In genomic region chr5:67516959-67517358, GRCh38 we compare ENCODE assay signal across 20 cellular contexts.
DNase-seq lines count a peak whose midpoint lies in the region; ATAC-seq, FAIRE-seq and TF ChIP-seq lines count a peak whose summit lies in the region.
"Had no signal": no experiment of that assay in that cellular context is flagged by ENCODE, and none has a peak within 500 bp of the region (broad histone marks: within the 10 kb centered on the region; RNA-seq: fewer than 3 reads in every experiment).

No MANE protein-coding gene starts in this region.

- H3K27ac ChIP-seq in cardiac muscle cell (no peak overlapping the region), endothelial cell of umbilical vein (ENCODE audit: insufficient read depth, low read depth, low read length) (no peak overlapping the region), lower lobe of right lung (no peak overlapping the region)
- H3K27ac ChIP-seq: A549, prostate gland had no signal

- no peaks in the 10 kb centered on the region for H3K9me1 ChIP-seq in endothelial cell of umbilical vein (replicated peaks; ENCODE audit: control insufficient read depth, extremely low read depth, insufficient read depth, low read length)

- dilution Hi-C loops in endothelial cell of umbilical vein (cut with MboI; ENCODE audit: extremely low pct_ligation_motif_present, low sequenced_read_pairs), result no loop called here

- H3K79me2 ChIP-seq in endothelial cell of umbilical vein (ENCODE audit: control insufficient read depth, insufficient read depth, low read length), result no peaks in the 10 kb centered on the region

- H3K4me3 ChIP-seq in cardiac muscle cell, result no peak overlapping the region
- no peak overlapping the region for H3K4me3 ChIP-seq in endothelial cell of umbilical vein (replicated peaks in 1 of 3; ENCODE audit: insufficient read depth in 1 of 3, low read depth in 1 of 3, low read length in 3 of 3)
- no peak overlapping the region for H3K4me3 ChIP-seq in lower lobe of right lung
- H3K4me3 ChIP-seq: A549, MG63, prostate gland had no signal

- FAIRE-seq in endothelial cell of umbilical vein (lab: Jason Lieb, UNC) (no peak), D721Med (lab: Jason Lieb, UNC) (no peak)
- FAIRE-seq: A549, GM19239, keratinocyte had no signal

- TF ChIP-seq CTCF in cardiac muscle cell (IDR thresholded peaks at IDR 0.05; ENCODE audit: low read depth, low read length), result no peak
- no peak for TF ChIP-seq CTCF in endothelial cell of umbilical vein (IDR thresholded peaks at IDR 0.05; ENCODE audit: extremely low read depth in 1 of 2, insufficient read depth in 1 of 2, low read depth in 1 of 2, low read length in 2 of 2)
- TF ChIP-seq CTCF in lower lobe of right lung (IDR thresholded peaks at IDR 0.05), result no peak
- TF ChIP-seq CTCF in D721Med (IDR thresholded peaks at IDR 0.05; ENCODE audit: insufficient read depth, missing control alignments), result no peak

- ATAC-seq in left ventricle myocardium superior (no peak), lower lobe of right lung (peak; percentile 89 to 95), HG03159 (IDR thresholded peaks at IDR 0.05; ENCODE audit: unreplicated experiment) (no peak), HG03196 (IDR thresholded peaks at IDR 0.05; ENCODE audit: unreplicated experiment) (no peak), GM19324 (IDR thresholded peaks at IDR 0.05; ENCODE audit: low FRiP score, unreplicated experiment) (no peak)
- ATAC-seq: A549; effector memory CD8-positive, alpha-beta T cell; Panc1; T-cell had no signal

- no TSS peak for BruUV-seq in endothelial cell of umbilical vein (replicated peaks; lab: Mats Ljungman, UMichigan)

- H4K20me1 ChIP-seq in endothelial cell of umbilical vein (replicated peaks; ENCODE audit: control insufficient read depth, extremely low read depth, insufficient read depth, low read length), result no peaks in the 10 kb centered on the region

- H3K4me2 ChIP-seq in endothelial cell of umbilical vein (ENCODE audit: insufficient read depth, low read length), result no peak overlapping the region
- H3K4me2 ChIP-seq: A549 had no signal

- H3K36me3 ChIP-seq in cardiac muscle cell, result no peaks in the 10 kb centered on the region
- no peaks in the 10 kb centered on the region for H3K36me3 ChIP-seq in endothelial cell of umbilical vein (ENCODE audit: control insufficient read depth in 2 of 2, extremely low read depth in 1 of 2, insufficient read depth in 2 of 2, low read length in 2 of 2)
- H3K36me3 ChIP-seq in lower lobe of right lung, result no peaks in the 10 kb centered on the region
- H3K36me3 ChIP-seq: MG63, prostate gland had no signal

- intact Hi-C loops in left ventricle myocardium superior (cut with micrococcal nuclease) (no loop called here), endothelial cell of umbilical vein (cut with micrococcal nuclease) (no loop called here), lower lobe of right lung (cut with DNase I) (no loop called here)

- H3K27me3 ChIP-seq in cardiac muscle cell (no peaks in the 10 kb centered on the region), endothelial cell of umbilical vein (ENCODE audit: control insufficient read depth in 2 of 2, insufficient read depth in 2 of 2, low read length in 2 of 2) (no peaks in the 10 kb centered on the region), lower lobe of right lung (ENCODE audit: low read depth) (no peaks in the 10 kb centered on the region)
- H3K27me3 ChIP-seq: MG63 had no signal

- POLR2A ChIA-PET in endothelial cell of umbilical vein (lab: Charles Lee), result no interaction called here

- TF ChIP-seq POLR2A in endothelial cell of umbilical vein (IDR thresholded peaks at IDR 0.05; ENCODE audit: low read depth, low read length), result no peak

- CTCF ChIA-PET in endothelial cell of umbilical vein (lab: Charles Lee), result interaction anchor here (2.0 kb wide), 1 partner anchor 271 kb away, joined by 5 read pairs; no protein-coding TSS in a partner anchor

- no peak overlapping the region for H3K9ac ChIP-seq in endothelial cell of umbilical vein (replicated peaks; ENCODE audit: extremely low read depth, insufficient read depth, low read length)

- H3K4me1 ChIP-seq in cardiac muscle cell (ENCODE audit: low read depth), result no peaks in the 10 kb centered on the region
- no peaks in the 10 kb centered on the region for H3K4me1 ChIP-seq in endothelial cell of umbilical vein (ENCODE audit: control insufficient read depth, extremely low read depth, insufficient read depth, low read length)
- no peaks in the 10 kb centered on the region for H3K4me1 ChIP-seq in lower lobe of right lung
- H3K4me1 ChIP-seq: A549, Caco-2, prostate gland had no signal

- no peak overlapping the region for H2AFZ ChIP-seq in endothelial cell of umbilical vein (ENCODE audit: low read depth, low read length)

- H3K9me3 ChIP-seq in cardiac muscle cell (ENCODE audit: low read depth) (no peaks in the 10 kb centered on the region), endothelial cell of umbilical vein (replicated peaks; ENCODE audit: control insufficient read depth, insufficient read depth, low read length) (no peaks in the 10 kb centered on the region), lower lobe of right lung (no peaks in the 10 kb centered on the region)
- H3K9me3 ChIP-seq: A549, Caco-2, MG63, prostate gland had no signal

- peak; percentile 22 to 72 for DNase-seq in cardiac muscle cell (ENCODE audit: low read depth in 1 of 2, low spot score in 1 of 2)
- DNase-seq in left ventricle myocardium superior, result no peak
- peak; percentile 5 for DNase-seq in endothelial cell of umbilical vein (ENCODE audit: low read depth, low spot score)
- DNase-seq in lower lobe of right lung, result no peak
- no peak for DNase-seq in D721Med (ENCODE audit: insufficient read length, low spot score)
- DNase-seq: activated effector memory CD4-positive, alpha-beta T cell treated with Interleukin-2 at 50 U/mL for 16 hours; Caco-2; effector memory CD8-positive, alpha-beta T cell; glutamatergic neuron; MG63; NCI-H1930; T-cell had no signal

TF ChIP-seq in endothelial cell of umbilical vein, 7 proteins besides CTCF, POLR2A, EP300 and RAD21:
- TF ChIP-seq MYC (IDR thresholded peaks at IDR 0.05; ENCODE audit: low read depth, low read length) (no peak), JUN (IDR thresholded peaks at IDR 0.05; ENCODE audit: borderline replicate concordance, insufficient read depth, insufficient read length, low read depth) (no peak), EZH2 (IDR thresholded peaks at IDR 0.05; ENCODE audit: borderline replicate concordance, low read depth, low read length, severe bottlenecking) (no peak), FOS (IDR thresholded peaks at IDR 0.05; ENCODE audit: borderline replicate concordance, insufficient read depth, low read length) (no peak)

Comparison
In these comparisons a context has a peak if more than half of its experiments do, and no peak if none do; other contexts are left out.
1. DNase-seq: peak in cardiac muscle cell (2 of 2) and endothelial cell of umbilical vein (single experiment); none in left ventricle myocardium superior (single experiment), lower lobe of right lung (single experiment) and D721Med (single experiment).
2. ATAC-seq: peak in lower lobe of right lung (2 of 2); none in left ventricle myocardium superior (single experiment), HG03159 (single experiment), HG03196 (single experiment) and GM19324 (single experiment).